1 cellular context compared by ENCODE assay signal in genomic region chr20:17965042-17965697, GRCh38.
TF ChIP-seq lines count a peak whose summit lies in the region.

No MANE protein-coding gene starts in this region.

TF ChIP-seq in HepG2, 621 proteins besides CTCF, POLR2A, EP300 and RAD21 (continued from another document and continues in another):
- 0 out of 2 replicates have a peak, but pooled peaks have one; percentile 10 for TF ChIP-seq ZFYVE20 (CRISPR knock-in tag; IDR thresholded peaks at IDR 0.05; ENCODE audit: borderline replicate concordance, low read depth)
- no peak; the same call in 1 of the 2 replicates for TF ChIP-seq KAT7 (CRISPR knock-in tag; IDR thresholded peaks at IDR 0.05; ENCODE audit: borderline replicate concordance)
- TF ChIP-seq ZNF34 (CRISPR knock-in tag; IDR thresholded peaks at IDR 0.05; ENCODE audit: borderline replicate concordance), result no peak
- TF ChIP-seq SOX13 (IDR thresholded peaks at IDR 0.05), result no peak
- TF ChIP-seq SOX13 (CRISPR knock-in tag; conservative IDR thresholded peaks at IDR 0.05 in 1 of 2, IDR thresholded peaks at IDR 0.05 in 1 of 2), result peak in 1 of 2 experiments; percentile 18; a peak in 1 of 4 replicates
- TF ChIP-seq PBX3 (CRISPR knock-in tag; IDR thresholded peaks at IDR 0.05; ENCODE audit: borderline replicate concordance), result 0 out of 2 replicates have a peak, but pooled peaks have one; percentile 32
- peak; percentile 63; the same call in 1 of the 2 replicates for TF ChIP-seq ZNF564 (CRISPR knock-in tag; IDR thresholded peaks at IDR 0.05)
- TF ChIP-seq HDAC1 (CRISPR knock-in tag; IDR thresholded peaks at IDR 0.05), result 0 out of 2 replicates have a peak, but pooled peaks have one; percentile 38
- TF ChIP-seq, protein P1, sequence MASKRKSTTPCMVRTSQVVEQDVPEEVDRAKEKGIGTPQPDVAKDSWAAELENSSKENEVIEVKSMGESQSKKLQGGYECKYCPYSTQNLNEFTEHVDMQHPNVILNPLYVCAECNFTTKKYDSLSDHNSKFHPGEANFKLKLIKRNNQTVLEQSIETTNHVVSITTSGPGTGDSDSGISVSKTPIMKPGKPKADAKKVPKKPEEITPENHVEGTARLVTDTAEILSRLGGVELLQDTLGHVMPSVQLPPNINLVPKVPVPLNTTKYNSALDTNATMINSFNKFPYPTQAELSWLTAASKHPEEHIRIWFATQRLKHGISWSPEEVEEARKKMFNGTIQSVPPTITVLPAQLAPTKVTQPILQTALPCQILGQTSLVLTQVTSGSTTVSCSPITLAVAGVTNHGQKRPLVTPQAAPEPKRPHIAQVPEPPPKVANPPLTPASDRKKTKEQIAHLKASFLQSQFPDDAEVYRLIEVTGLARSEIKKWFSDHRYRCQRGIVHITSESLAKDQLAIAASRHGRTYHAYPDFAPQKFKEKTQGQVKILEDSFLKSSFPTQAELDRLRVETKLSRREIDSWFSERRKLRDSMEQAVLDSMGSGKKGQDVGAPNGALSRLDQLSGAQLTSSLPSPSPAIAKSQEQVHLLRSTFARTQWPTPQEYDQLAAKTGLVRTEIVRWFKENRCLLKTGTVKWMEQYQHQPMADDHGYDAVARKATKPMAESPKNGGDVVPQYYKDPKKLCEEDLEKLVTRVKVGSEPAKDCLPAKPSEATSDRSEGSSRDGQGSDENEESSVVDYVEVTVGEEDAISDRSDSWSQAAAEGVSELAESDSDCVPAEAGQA (IDR thresholded peaks at IDR 0.05; ENCODE audit: low read depth), result no peak
- TF ChIP-seq, protein P1 (CRISPR knock-in tag; IDR thresholded peaks at IDR 0.05; ENCODE audit: borderline replicate concordance), result no peak
- peak; percentile 24; the same call in 1 of the 2 replicates for TF ChIP-seq FOXA3 (CRISPR knock-in tag; IDR thresholded peaks at IDR 0.05)
- peak; percentile 2; the same call in 1 of the 2 replicates for TF ChIP-seq ZFP1 (CRISPR knock-in tag; IDR thresholded peaks at IDR 0.05)
- TF ChIP-seq ZNF547 (CRISPR knock-in tag; IDR thresholded peaks at IDR 0.05), result 0 out of 2 replicates have a peak, but pooled peaks have one; percentile 47
- no peak for TF ChIP-seq NFE2L2 (IDR thresholded peaks at IDR 0.05; ENCODE audit: low read length)
- no peak for TF ChIP-seq ZNF292 (CRISPR knock-in tag; IDR thresholded peaks at IDR 0.05; ENCODE audit: borderline replicate concordance, low read depth)
- TF ChIP-seq MLLT10 (CRISPR knock-in tag; IDR thresholded peaks at IDR 0.05), result peak; percentile 92; the same call in 1 of the 2 replicates
- peak; percentile 20; the same call in 1 of the 2 replicates for TF ChIP-seq ZNF556 (CRISPR knock-in tag; IDR thresholded peaks at IDR 0.05; ENCODE audit: borderline replicate concordance)
- TF ChIP-seq, protein P2, sequence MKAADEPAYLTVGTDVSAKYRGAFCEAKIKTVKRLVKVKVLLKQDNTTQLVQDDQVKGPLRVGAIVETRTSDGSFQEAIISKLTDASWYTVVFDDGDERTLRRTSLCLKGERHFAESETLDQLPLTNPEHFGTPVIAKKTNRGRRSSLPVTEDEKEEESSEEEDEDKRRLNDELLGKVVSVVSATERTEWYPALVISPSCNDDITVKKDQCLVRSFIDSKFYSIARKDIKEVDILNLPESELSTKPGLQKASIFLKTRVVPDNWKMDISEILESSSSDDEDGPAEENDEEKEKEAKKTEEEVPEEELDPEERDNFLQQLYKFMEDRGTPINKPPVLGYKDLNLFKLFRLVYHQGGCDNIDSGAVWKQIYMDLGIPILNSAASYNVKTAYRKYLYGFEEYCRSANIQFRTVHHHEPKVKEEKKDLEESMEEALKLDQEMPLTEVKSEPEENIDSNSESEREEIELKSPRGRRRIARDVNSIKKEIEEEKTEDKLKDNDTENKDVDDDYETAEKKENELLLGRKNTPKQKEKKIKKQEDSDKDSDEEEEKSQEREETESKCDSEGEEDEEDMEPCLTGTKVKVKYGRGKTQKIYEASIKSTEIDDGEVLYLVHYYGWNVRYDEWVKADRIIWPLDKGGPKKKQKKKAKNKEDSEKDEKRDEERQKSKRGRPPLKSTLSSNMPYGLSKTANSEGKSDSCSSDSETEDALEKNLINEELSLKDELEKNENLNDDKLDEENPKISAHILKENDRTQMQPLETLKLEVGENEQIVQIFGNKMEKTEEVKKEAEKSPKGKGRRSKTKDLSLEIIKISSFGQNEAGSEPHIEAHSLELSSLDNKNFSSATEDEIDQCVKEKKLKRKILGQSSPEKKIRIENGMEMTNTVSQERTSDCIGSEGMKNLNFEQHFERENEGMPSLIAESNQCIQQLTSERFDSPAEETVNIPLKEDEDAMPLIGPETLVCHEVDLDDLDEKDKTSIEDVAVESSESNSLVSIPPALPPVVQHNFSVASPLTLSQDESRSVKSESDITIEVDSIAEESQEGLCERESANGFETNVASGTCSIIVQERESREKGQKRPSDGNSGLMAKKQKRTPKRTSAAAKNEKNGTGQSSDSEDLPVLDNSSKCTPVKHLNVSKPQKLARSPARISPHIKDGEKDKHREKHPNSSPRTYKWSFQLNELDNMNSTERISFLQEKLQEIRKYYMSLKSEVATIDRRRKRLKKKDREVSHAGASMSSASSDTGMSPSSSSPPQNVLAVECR (CRISPR knock-in tag; IDR thresholded peaks at IDR 0.05; ENCODE audit: borderline replicate concordance), result peak; percentile 48; the same call in 1 of the 2 replicates
- TF ChIP-seq, protein P3, sequence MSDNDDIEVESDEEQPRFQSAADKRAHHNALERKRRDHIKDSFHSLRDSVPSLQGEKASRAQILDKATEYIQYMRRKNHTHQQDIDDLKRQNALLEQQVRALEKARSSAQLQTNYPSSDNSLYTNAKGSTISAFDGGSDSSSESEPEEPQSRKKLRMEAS (IDR thresholded peaks at IDR 0.05), result peak; percentile 9; the same call in 1 of the 2 replicates
- 0 out of 2 replicates have a peak, but pooled peaks have one; percentile 16 for TF ChIP-seq SATB2 (CRISPR knock-in tag; IDR thresholded peaks at IDR 0.05)
- 0 out of 2 replicates have a peak, but pooled peaks have one; percentile 55 for TF ChIP-seq RARG (CRISPR knock-in tag; IDR thresholded peaks at IDR 0.05; ENCODE audit: low read depth)
- no peak for TF ChIP-seq ZNF7 (CRISPR knock-in tag; IDR thresholded peaks at IDR 0.05)
- TF ChIP-seq, protein P4, sequence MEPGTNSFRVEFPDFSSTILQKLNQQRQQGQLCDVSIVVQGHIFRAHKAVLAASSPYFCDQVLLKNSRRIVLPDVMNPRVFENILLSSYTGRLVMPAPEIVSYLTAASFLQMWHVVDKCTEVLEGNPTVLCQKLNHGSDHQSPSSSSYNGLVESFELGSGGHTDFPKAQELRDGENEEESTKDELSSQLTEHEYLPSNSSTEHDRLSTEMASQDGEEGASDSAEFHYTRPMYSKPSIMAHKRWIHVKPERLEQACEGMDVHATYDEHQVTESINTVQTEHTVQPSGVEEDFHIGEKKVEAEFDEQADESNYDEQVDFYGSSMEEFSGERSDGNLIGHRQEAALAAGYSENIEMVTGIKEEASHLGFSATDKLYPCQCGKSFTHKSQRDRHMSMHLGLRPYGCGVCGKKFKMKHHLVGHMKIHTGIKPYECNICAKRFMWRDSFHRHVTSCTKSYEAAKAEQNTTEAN (CRISPR knock-in tag; conservative IDR thresholded peaks at IDR 0.05), result peak; percentile 57; the same call in 1 of the 2 replicates
- peak; percentile 33; the same call in 1 of the 2 replicates for TF ChIP-seq MED1 (CRISPR knock-in tag; IDR thresholded peaks at IDR 0.05)
- no peak for TF ChIP-seq ZNF616 (CRISPR knock-in tag; IDR thresholded peaks at IDR 0.05; ENCODE audit: low read depth)
- TF ChIP-seq ZNF740 (CRISPR knock-in tag; IDR thresholded peaks at IDR 0.05), result peak; percentile 65; the same call in 1 of the 2 replicates
- TF ChIP-seq, protein P5, sequence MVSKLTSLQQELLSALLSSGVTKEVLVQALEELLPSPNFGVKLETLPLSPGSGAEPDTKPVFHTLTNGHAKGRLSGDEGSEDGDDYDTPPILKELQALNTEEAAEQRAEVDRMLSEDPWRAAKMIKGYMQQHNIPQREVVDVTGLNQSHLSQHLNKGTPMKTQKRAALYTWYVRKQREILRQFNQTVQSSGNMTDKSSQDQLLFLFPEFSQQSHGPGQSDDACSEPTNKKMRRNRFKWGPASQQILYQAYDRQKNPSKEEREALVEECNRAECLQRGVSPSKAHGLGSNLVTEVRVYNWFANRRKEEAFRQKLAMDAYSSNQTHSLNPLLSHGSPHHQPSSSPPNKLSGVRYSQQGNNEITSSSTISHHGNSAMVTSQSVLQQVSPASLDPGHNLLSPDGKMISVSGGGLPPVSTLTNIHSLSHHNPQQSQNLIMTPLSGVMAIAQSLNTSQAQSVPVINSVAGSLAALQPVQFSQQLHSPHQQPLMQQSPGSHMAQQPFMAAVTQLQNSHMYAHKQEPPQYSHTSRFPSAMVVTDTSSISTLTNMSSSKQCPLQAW (CRISPR knock-in tag; IDR thresholded peaks at IDR 0.05), result 0 out of 2 replicates have a peak, but pooled peaks have one; percentile 17
- no peak; the same call in 1 of the 2 replicates for TF ChIP-seq MED13 (CRISPR knock-in tag; IDR thresholded peaks at IDR 0.05)
- no peak for TF ChIP-seq LCORL (IDR thresholded peaks at IDR 0.05)
- TF ChIP-seq LCORL (CRISPR knock-in tag; IDR thresholded peaks at IDR 0.05), result 0 out of 2 replicates have a peak, but pooled peaks have one; percentile 43
- TF ChIP-seq, protein P6, sequence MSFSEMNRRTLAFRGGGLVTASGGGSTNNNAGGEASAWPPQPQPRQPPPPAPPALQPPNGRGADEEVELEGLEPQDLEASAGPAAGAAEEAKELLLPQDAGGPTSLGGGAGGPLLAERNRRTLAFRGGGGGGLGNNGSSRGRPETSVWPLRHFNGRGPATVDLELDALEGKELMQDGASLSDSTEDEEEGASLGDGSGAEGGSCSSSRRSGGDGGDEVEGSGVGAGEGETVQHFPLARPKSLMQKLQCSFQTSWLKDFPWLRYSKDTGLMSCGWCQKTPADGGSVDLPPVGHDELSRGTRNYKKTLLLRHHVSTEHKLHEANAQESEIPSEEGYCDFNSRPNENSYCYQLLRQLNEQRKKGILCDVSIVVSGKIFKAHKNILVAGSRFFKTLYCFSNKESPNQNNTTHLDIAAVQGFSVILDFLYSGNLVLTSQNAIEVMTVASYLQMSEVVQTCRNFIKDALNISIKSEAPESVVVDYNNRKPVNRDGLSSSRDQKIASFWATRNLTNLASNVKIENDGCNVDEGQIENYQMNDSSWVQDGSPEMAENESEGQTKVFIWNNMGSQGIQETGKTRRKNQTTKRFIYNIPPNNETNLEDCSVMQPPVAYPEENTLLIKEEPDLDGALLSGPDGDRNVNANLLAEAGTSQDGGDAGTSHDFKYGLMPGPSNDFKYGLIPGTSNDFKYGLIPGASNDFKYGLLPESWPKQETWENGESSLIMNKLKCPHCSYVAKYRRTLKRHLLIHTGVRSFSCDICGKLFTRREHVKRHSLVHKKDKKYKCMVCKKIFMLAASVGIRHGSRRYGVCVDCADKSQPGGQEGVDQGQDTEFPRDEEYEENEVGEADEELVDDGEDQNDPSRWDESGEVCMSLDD (CRISPR knock-in tag; IDR thresholded peaks at IDR 0.05; ENCODE audit: borderline replicate concordance), result 0 out of 2 replicates have a peak, but pooled peaks have one; percentile 47
- TF ChIP-seq ZNF549 (CRISPR knock-in tag; IDR thresholded peaks at IDR 0.05), result 0 out of 2 replicates have a peak, but pooled peaks have one; percentile 55
- no peak for TF ChIP-seq ZNF629 (CRISPR knock-in tag; conservative IDR thresholded peaks at IDR 0.05)
- peak; percentile 78 for TF ChIP-seq CEBPG (CRISPR knock-in tag; IDR thresholded peaks at IDR 0.05)
- TF ChIP-seq STAT5B (CRISPR knock-in tag; IDR thresholded peaks at IDR 0.05), result 0 out of 2 replicates have a peak, but pooled peaks have one; percentile 37
- peak; percentile 27; the same call in 1 of the 2 replicates for TF ChIP-seq CREM (IDR thresholded peaks at IDR 0.05)
- TF ChIP-seq CREM (CRISPR knock-in tag; IDR thresholded peaks at IDR 0.05), result no peak
- TF ChIP-seq NAIF1 (CRISPR knock-in tag; IDR thresholded peaks at IDR 0.05; ENCODE audit: borderline replicate concordance), result no peak
- no peak for TF ChIP-seq ARID3A (IDR thresholded peaks at IDR 0.05; ENCODE audit: low read depth, low read length)
